Comparison of ENCODE assay signal across 8 cellular contexts in the genomic region with DNA sequence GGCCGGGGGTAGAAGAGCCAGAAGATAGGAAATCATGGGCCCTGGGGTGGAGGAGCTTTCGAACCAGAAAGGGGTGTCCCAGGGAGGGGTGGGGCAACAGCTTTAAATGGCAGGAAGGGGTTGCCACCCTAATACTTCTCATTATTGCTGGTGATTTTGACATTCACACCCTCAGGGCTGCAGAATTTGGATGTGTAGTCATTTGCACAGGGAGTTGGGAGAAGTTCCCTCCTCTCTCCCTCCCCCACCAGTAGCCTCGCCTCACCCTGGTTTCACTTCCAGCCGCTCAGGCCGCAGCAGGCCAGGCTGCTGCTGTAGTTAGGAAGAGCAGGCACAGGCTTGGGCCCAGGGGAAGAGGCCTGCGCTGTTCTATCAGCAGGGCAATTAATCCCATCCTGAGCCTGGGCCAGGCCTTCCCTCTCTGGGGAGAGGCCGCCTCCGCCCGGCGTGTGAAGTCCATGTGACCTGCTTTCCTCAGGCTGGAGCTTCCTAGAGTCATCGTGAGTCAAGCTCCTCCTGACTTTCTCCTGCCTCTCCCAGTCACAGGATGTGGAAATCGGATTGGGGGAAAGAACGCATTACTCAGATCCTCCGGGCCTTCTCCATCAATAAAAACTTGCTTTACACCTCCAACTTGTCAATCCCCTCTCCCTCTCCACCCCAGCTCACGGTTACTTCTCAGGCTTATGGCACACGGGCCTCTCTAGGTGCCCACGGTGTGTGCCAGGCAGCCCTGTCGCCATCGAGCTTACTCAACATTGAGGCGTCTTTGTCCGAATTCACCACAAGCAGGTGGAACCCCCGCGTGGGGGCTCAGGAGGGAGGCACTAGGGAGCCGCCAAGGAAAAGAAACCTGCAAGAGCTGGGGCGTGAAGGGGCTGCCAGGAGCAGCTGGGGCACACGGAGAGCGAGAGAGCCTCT. TPM values are rescaled to one million over a fixed set of nuclear protein-coding genes. Genes with fewer than 3 reads are reported as not detected.
DNase-seq lines count a peak whose midpoint lies in the region; ATAC-seq and TF ChIP-seq lines count a peak whose summit lies in the region.

No MANE protein-coding gene starts in this region.

- no peak for TF ChIP-seq CTCF in OCI-LY3 (IDR thresholded peaks at IDR 0.05; ENCODE audit: low read depth, low read length)

- peak; percentile 63 for DNase-seq in G401 (ENCODE audit: low spot score)
- no peak for DNase-seq in inferior parietal cortex (ENCODE audit: extremely low spot score)
- DNase-seq in effector memory CD4-positive, alpha-beta T cell, result no peak
- DNase-seq in activated CD8-positive, alpha-beta memory T cell treated with anti-CD3 and anti-CD28 coated beads, Interleukin-2, amount 10 ng/mL, durations not matched to agents 7 days and 5 days, result no peak

- no peaks in the 10 kb centered on the region for H3K27me3 ChIP-seq in OCI-LY3 (ENCODE audit: low read depth, low read length)
- no peaks in the 10 kb centered on the region for H3K27me3 ChIP-seq in muscle layer of colon (ENCODE audit: control insufficient read depth in 1 of 2, insufficient read depth in 2 of 2, low read length in 2 of 2)
- no peaks in the 10 kb centered on the region for H3K27me3 ChIP-seq in effector memory CD4-positive, alpha-beta T cell (replicated peaks; ENCODE audit: control insufficient read depth, insufficient read depth, low read length, poor library complexity, severe bottlenecking)

- H3K9me3 ChIP-seq in OCI-LY3 (ENCODE audit: insufficient read depth, low read length), result no peaks in the 10 kb centered on the region
- no peaks in the 10 kb centered on the region for H3K9me3 ChIP-seq in muscle layer of colon (ENCODE audit: low read length)
- no peaks in the 10 kb centered on the region for H3K9me3 ChIP-seq in effector memory CD4-positive, alpha-beta T cell (ENCODE audit: control insufficient read depth, low read length)

- H3K27me3 Mint-ChIP-seq in activated CD8-positive, alpha-beta memory T cell treated with anti-CD3 and anti-CD28 coated beads, Interleukin-2, amount 10 ng/mL, durations not matched to agents 7 days and 5 days, result peaks cover 16% of the 10 kb centered on the region

- no peaks in the 10 kb centered on the region for H3K79me2 ChIP-seq in OCI-LY3 (ENCODE audit: low read length)

- H3K36me3 ChIP-seq in OCI-LY3 (replicated peaks; ENCODE audit: low read depth, low read length) (no peaks in the 10 kb centered on the region), muscle layer of colon (ENCODE audit: insufficient read depth, low read length) (no peaks in the 10 kb centered on the region)
- H3K36me3 ChIP-seq in effector memory CD4-positive, alpha-beta T cell (ENCODE audit: control insufficient read depth, insufficient read depth, low read length), result no peaks in the 10 kb centered on the region

- no peak overlapping the region for H3K4me3 Mint-ChIP-seq in activated CD8-positive, alpha-beta memory T cell treated with anti-CD3 and anti-CD28 coated beads, Interleukin-2, amount 10 ng/mL, durations not matched to agents 7 days and 5 days

- H3K4me1 ChIP-seq in OCI-LY3 (ENCODE audit: low read length) (peaks cover 15% of the 10 kb centered on the region), muscle layer of colon (ENCODE audit: insufficient read depth, low read length) (peaks cover 21% of the 10 kb centered on the region)
- no peaks in the 10 kb centered on the region for H3K4me1 ChIP-seq in effector memory CD4-positive, alpha-beta T cell (ENCODE audit: control insufficient read depth, insufficient read depth, low read length, poor library complexity, severe bottlenecking)

- peak overlapping the region; percentile 59 for H3K4me3 ChIP-seq in OCI-LY3 (ENCODE audit: low read length)
- no peak overlapping the region for H3K4me3 ChIP-seq in muscle layer of colon (ENCODE audit: low read depth in 1 of 2, low read length in 2 of 2)
- no peak overlapping the region for H3K4me3 ChIP-seq in effector memory CD4-positive, alpha-beta T cell (ENCODE audit: insufficient read depth, low read depth, low read length, poor library complexity, severe bottlenecking)

- no peak overlapping the region for H3K27ac ChIP-seq in OCI-LY3 (ENCODE audit: low read length)
- peak overlapping the region; percentile 63 for H3K27ac ChIP-seq in muscle layer of colon (ENCODE audit: low read depth, low read length)
- no peak overlapping the region for H3K27ac ChIP-seq in effector memory CD4-positive, alpha-beta T cell (ENCODE audit: insufficient read depth, low read length, poor library complexity, severe bottlenecking)

- H3K9me3 Mint-ChIP-seq in activated CD8-positive, alpha-beta memory T cell treated with anti-CD3 and anti-CD28 coated beads, Interleukin-2, amount 10 ng/mL, durations not matched to agents 7 days and 5 days (ENCODE audit: low read depth), result no peaks in the 10 kb centered on the region

- CTCF ChIA-PET in activated CD8-positive, alpha-beta memory T cell treated with anti-CD3 and anti-CD28 coated beads, Interleukin-2, amount 10 ng/mL, durations not matched to agents 7 days and 5 days (lab: Charles Lee), result interaction anchor here (1.7 kb wide), 1 partner anchor 9 kb away, joined by 5 read pairs; no protein-coding TSS in a partner anchor

- H4K20me1 ChIP-seq in OCI-LY3 (ENCODE audit: insufficient read depth, low read length), result no peaks in the 10 kb centered on the region

- H2AFZ ChIP-seq in OCI-LY3 (ENCODE audit: low read depth, low read length), result peak overlapping the region; percentile 73

- H3K27ac Mint-ChIP-seq in activated CD8-positive, alpha-beta memory T cell treated with anti-CD3 and anti-CD28 coated beads, Interleukin-2, amount 10 ng/mL, durations not matched to agents 7 days and 5 days, result no peak overlapping the region

- H3K4me1 Mint-ChIP-seq in activated CD8-positive, alpha-beta memory T cell treated with anti-CD3 and anti-CD28 coated beads, Interleukin-2, amount 10 ng/mL, durations not matched to agents 7 days and 5 days, result no peaks in the 10 kb centered on the region

- no peaks in the 10 kb centered on the region for H3K36me3 Mint-ChIP-seq in activated CD8-positive, alpha-beta memory T cell treated with anti-CD3 and anti-CD28 coated beads, Interleukin-2, amount 10 ng/mL, durations not matched to agents 7 days and 5 days

- H3K9ac ChIP-seq in OCI-LY3 (ENCODE audit: low read length) (peak overlapping the region; percentile 21; the same call in 1 of the 2 replicates), muscle layer of colon (ENCODE audit: low read length) (no peak overlapping the region)

- in situ Hi-C loops in G401 (cut with HindIII; ENCODE audit: low sequenced_read_pairs), result no loop called here

- peak overlapping the region; percentile 73 for H3K4me2 ChIP-seq in OCI-LY3 (ENCODE audit: low read length)

- ATAC-seq in esophagus mucosa (peak; percentile 97), HG03460 (IDR thresholded peaks at IDR 0.05; ENCODE audit: unreplicated experiment) (no peak)
- no peak for ATAC-seq in activated CD8-positive, alpha-beta memory T cell treated with anti-CD3 and anti-CD28 coated beads, Interleukin-2, amount 10 ng/mL, durations not matched to agents 7 days and 5 days

RNA-seq across cellular contexts. Expression of gene ADTRP, which starts 7.8 kb away (rescaled TPM):
- total RNA-seq in G401 (2014; rRNA removed; shearing (Covaris generic)), result 9.9 and 16.8 TPM in 2 replicates
- 0.72 TPM for total RNA-seq in esophagus mucosa
- total RNA-seq in activated CD8-positive, alpha-beta memory T cell treated with anti-CD3 and anti-CD28 coated beads, Interleukin-2, amount 10 ng/mL, durations not matched to agents 7 days and 5 days, result 1 to 10 TPM in 1 of 2 experiments, under 1 TPM in 1; 0.47 to 2.0 TPM
